16 cellular contexts compared by ENCODE assay signal in genomic region chr6:166687538-166688259, GRCh38.
DNase-seq lines count a peak whose midpoint lies in the region; ATAC-seq and TF ChIP-seq lines count a peak whose summit lies in the region.
"Had no signal": no experiment of that assay in that cellular context is flagged by ENCODE, and none has a peak within 500 bp of the region (broad histone marks: within the 10 kb centered on the region; RNA-seq: fewer than 3 reads in every experiment).

No MANE protein-coding gene starts in this region.

- no peak overlapping the region for H2AK5ac ChIP-seq in H9 (ENCODE audit: insufficient read length, low read length)

- no CpG with 5 or more reads among the region's 15 CpGs for WGBS in H9 (ENCODE audit: extremely low coverage, insufficient read length, low lambda C conversion rate)
- WGBS in hepatocyte (ENCODE audit: low lambda C conversion rate, missing lambda C conversion rate) = 51% methylated on average over 13 of the region's 15 CpGs

- H3K36me3 Mint-ChIP-seq in H9 (ENCODE audit: insufficient read depth in 1 of 3, low read depth in 3 of 3) (no peaks in the 10 kb centered on the region), nephron progenitor cell (ENCODE audit: low read depth) (no peaks in the 10 kb centered on the region)

- peak overlapping the region in 1 of 2 experiments; percentile 38; a peak in 1 of 5 replicates for H3K4me3 Mint-ChIP-seq in H9
- H3K4me3 Mint-ChIP-seq in nephron progenitor cell = peak overlapping the region; percentile 61

- H3K4me3 ChIP-seq in BLaER1 (no peak overlapping the region), hepatocyte (no peak overlapping the region)
- H3K4me3 ChIP-seq: A549, GM12878, SJCRH30 had no signal

- H2BK5ac ChIP-seq in H9 (ENCODE audit: insufficient read length, low read length) = no peak overlapping the region

- no peak overlapping the region for H2AFZ ChIP-seq in H9 (ENCODE audit: low read length)
- H2AFZ ChIP-seq in hepatocyte = no peak overlapping the region

- H3K36me3 ChIP-seq in BLaER1 = no peaks in the 10 kb centered on the region
- H3K36me3 ChIP-seq in hepatocyte (replicated peaks; ENCODE audit: insufficient read depth, low read depth) = no peaks in the 10 kb centered on the region
- H3K36me3 ChIP-seq: SJCRH30 had no signal

- ATAC-seq in HG03565 (IDR thresholded peaks at IDR 0.05; ENCODE audit: unreplicated experiment) (no peak), HG03460 (IDR thresholded peaks at IDR 0.05; ENCODE audit: unreplicated experiment) (no peak)
- ATAC-seq: A549, GM12878 had no signal

- no peaks in the 10 kb centered on the region for H3K9me3 ChIP-seq in BLaER1
- H3K9me3 ChIP-seq in H9 (ENCODE audit: control insufficient read depth, low read depth, low read length) = no peaks in the 10 kb centered on the region
- no peaks in the 10 kb centered on the region for H3K9me3 ChIP-seq in hepatocyte (ENCODE audit: low read depth)
- H3K9me3 ChIP-seq: A549, SJCRH30 had no signal

- H3K27me3 ChIP-seq in BLaER1 (no peaks in the 10 kb centered on the region), H9 (ENCODE audit: insufficient read depth, low read length) (no peaks in the 10 kb centered on the region), hepatocyte (no peaks in the 10 kb centered on the region)

- H2BK12ac ChIP-seq in H9 (ENCODE audit: insufficient read length, low read depth, low read length) = no peak overlapping the region

- H3K14ac ChIP-seq in H9 (ENCODE audit: insufficient read depth, low read length) = no peak overlapping the region

- H3K23me2 ChIP-seq in H9 (ENCODE audit: insufficient read length, low read depth, low read length, poor library complexity, severe bottlenecking) = no peaks in the 10 kb centered on the region

- peaks cover 20 to 29% of the 10 kb centered on the region in 2 experiments for H3K4me1 Mint-ChIP-seq in H9
- peaks cover 53% of the 10 kb centered on the region for H3K4me1 Mint-ChIP-seq in nephron progenitor cell

- H4K5ac ChIP-seq in H9 (ENCODE audit: insufficient read length, low read depth, low read length) = no peak overlapping the region

- no peak overlapping the region for H3K4ac ChIP-seq in H9 (ENCODE audit: low read depth, low read length)

- H3K18ac ChIP-seq in H9 (ENCODE audit: insufficient read length, low read depth, low read length) = no peak overlapping the region

- H2BK15ac ChIP-seq in H9 (ENCODE audit: low read depth, low read length) = no peak overlapping the region

- H3K4me1 ChIP-seq in BLaER1 = peaks cover 60% of the 10 kb centered on the region
- H3K4me1 ChIP-seq in H9 (ENCODE audit: insufficient read depth, low read length) = no peaks in the 10 kb centered on the region
- no peaks in the 10 kb centered on the region for H3K4me1 ChIP-seq in hepatocyte (ENCODE audit: insufficient read depth)
- H3K4me1 ChIP-seq: A549 had no signal

- H3K9ac ChIP-seq in BLaER1 (no peak overlapping the region), H9 (ENCODE audit: extremely low read depth, insufficient read length, low read length) (no peak overlapping the region)

- no peak overlapping the region for H2BK120ac ChIP-seq in H9 (ENCODE audit: low read depth, low read length, poor library complexity, severe bottlenecking)

- H3K9me2 ChIP-seq in hepatocyte (replicated peaks; ENCODE audit: insufficient read depth) = no peaks in the 10 kb centered on the region

- H3K27ac Mint-ChIP-seq in H9 = peak overlapping the region in 2 of 3 experiments; percentile 3 to 23; a peak in 3 of 7 replicates
- peak overlapping the region; percentile 52 for H3K27ac Mint-ChIP-seq in nephron progenitor cell

- H4K20me1 ChIP-seq in BLaER1 (no peaks in the 10 kb centered on the region; the same call in 1 of the 2 replicates), H9 (ENCODE audit: control insufficient read depth, insufficient read depth, insufficient read length) (no peaks in the 10 kb centered on the region), hepatocyte (ENCODE audit: insufficient read depth, poor library complexity, severe bottlenecking) (no peaks in the 10 kb centered on the region)

- H3K56ac ChIP-seq in H9 (ENCODE audit: insufficient read length, low read depth, low read length) = no peak overlapping the region

- DNase-seq in H9 = peak; percentile 74
- no peak for DNase-seq in hepatocyte (ENCODE audit: low spot score)
- peak; percentile 22 for DNase-seq in nephron progenitor cell
- DNase-seq in NCI-H2196 (lab: John Stamatoyannopoulos, UW; ENCODE audit: unreplicated experiment) = no peak
- DNase-seq in stimulated activated CD4-positive, alpha-beta T cell treated with anti-CD3 and anti-CD28 coated beads, Interleukin-15, amount 100 ng/mL, for 24 hours = no peak
- DNase-seq: KG1, NCI-H1092 treated with DMSO at 0.1 percent for 48 hours, NCI-H187 treated with DMSO at 0.1 percent for 48 hours, NCI-H446 treated with DMSO at 0.1 percent for 48 hours, RPMI8226, SJCRH30 had no signal

- no peak overlapping the region for H3T11ph ChIP-seq in H9 (ENCODE audit: low read length)

- no peaks in the 10 kb centered on the region for H3K79me1 ChIP-seq in H9 (ENCODE audit: insufficient read depth, low read depth, low read length, poor library complexity, severe bottlenecking)

- no peak overlapping the region for H4K8ac ChIP-seq in H9 (replicated peaks; ENCODE audit: insufficient read length, low read depth, low read length)

- H3K23ac ChIP-seq in H9 (ENCODE audit: insufficient read length, low read depth, low read length) = no peak overlapping the region

- no peaks in the 10 kb centered on the region for H3K79me2 ChIP-seq in H9 (ENCODE audit: insufficient read depth, low read length)
- H3K79me2 ChIP-seq in hepatocyte = no peaks in the 10 kb centered on the region

- H3K27ac ChIP-seq in BLaER1 (no peak overlapping the region), H9 (ENCODE audit: insufficient read length, low read depth, low read length) (no peak overlapping the region), hepatocyte (no peak overlapping the region)
- H3K27ac ChIP-seq: A549, SJCRH30 had no signal

- H4K91ac ChIP-seq in H9 (ENCODE audit: insufficient read length, low read depth, low read length) = no peak overlapping the region

- no peak for TF ChIP-seq CTCF in H9 (conservative IDR thresholded peaks at IDR 0.05)
- no peak for TF ChIP-seq CTCF in hepatocyte (IDR thresholded peaks at IDR 0.05; ENCODE audit: poor library complexity)
- no peak for TF ChIP-seq CTCF in nephron progenitor cell (IDR thresholded peaks at IDR 0.05)

- H3K4me2 ChIP-seq in BLaER1 (peak overlapping the region; percentile 80), H9 (ENCODE audit: insufficient read depth, insufficient read length, low read length) (no peak overlapping the region), hepatocyte (peak overlapping the region; percentile 44)
- H3K4me2 ChIP-seq: A549 had no signal

- H3K27me3 Mint-ChIP-seq in H9 (ENCODE audit: low read depth) (peaks cover 9% of the 10 kb centered on the region), nephron progenitor cell (ENCODE audit: low read depth, poor library complexity) (peaks cover 14% of the 10 kb centered on the region)

- H2BK20ac ChIP-seq in H9 (ENCODE audit: low read depth, low read length, poor library complexity, severe bottlenecking) = no peak overlapping the region

- no peaks in the 10 kb centered on the region; a peak in 1 of 5 replicates for H3K9me3 Mint-ChIP-seq in H9
- H3K9me3 Mint-ChIP-seq in nephron progenitor cell = no peaks in the 10 kb centered on the region

Comparison
In these comparisons a context has a peak if more than half of its experiments do, and no peak if none do; other contexts are left out.
1. DNase-seq: peak in H9 (single experiment) and nephron progenitor cell (single experiment); none in hepatocyte (single experiment), NCI-H2196 (single experiment) and stimulated activated CD4-positive, alpha-beta T cell treated with anti-CD3 and anti-CD28 coated beads, Interleukin-15, amount 100 ng/mL, for 24 hours (single experiment).